ENCODE assay signal across 12 cellular contexts in genomic region chr14:105026789-105027563, GRCh38. TPM values are rescaled to one million over a fixed set of nuclear protein-coding genes. Genes with fewer than 3 reads are reported as not detected.
DNase-seq lines count a peak whose midpoint lies in the region; ATAC-seq and TF ChIP-seq lines count a peak whose summit lies in the region.
"Had no signal": no experiment of that assay in that cellular context is flagged by ENCODE, and none has a peak within 500 bp of the region (broad histone marks: within the 10 kb centered on the region; RNA-seq: fewer than 3 reads in every experiment).

No MANE protein-coding gene starts in this region.

- ATAC-seq in activated CD8-positive, alpha-beta T cell treated with anti-CD3 and anti-CD28 coated beads for 36 hours = no peak
- ATAC-seq in GM21367 (IDR thresholded peaks at IDR 0.05; ENCODE audit: unreplicated experiment) (no peak), HG03039 (IDR thresholded peaks at IDR 0.05; ENCODE audit: unreplicated experiment) (no peak)
- ATAC-seq: WTC11 had no signal

- no peak for TF ChIP-seq CTCF in LNCaP clone FGC (IDR thresholded peaks at IDR 0.05; ENCODE audit: control insufficient read depth, extremely low read depth, insufficient read depth)
- no peak for TF ChIP-seq CTCF in activated CD8-positive, alpha-beta T cell treated with anti-CD3 and anti-CD28 coated beads for 36 hours (IDR thresholded peaks at IDR 0.05)
- TF ChIP-seq CTCF in type B pancreatic cell (conservative IDR thresholded peaks at IDR 0.05) = no peak

- peaks cover 41% of the 10 kb centered on the region for H3K4me1 Mint-ChIP-seq in activated CD8-positive, alpha-beta T cell treated with anti-CD3 and anti-CD28 coated beads for 36 hours (ENCODE audit: low read depth)
- H3K4me1 Mint-ChIP-seq in type B pancreatic cell (ENCODE audit: unreplicated experiment) = peaks cover under 1% of the 10 kb centered on the region

- POLR2A ChIA-PET in activated CD8-positive, alpha-beta T cell treated with anti-CD3 and anti-CD28 coated beads for 36 hours (lab: Charles Lee) = interaction anchor here (1.0 to 1.8 kb wide), 3 partner anchors 9 to 17 kb away, joined by 3 to 5 read pairs (median 4); no protein-coding TSS in a partner anchor

- no peaks in the 10 kb centered on the region for H3K36me3 Mint-ChIP-seq in activated CD8-positive, alpha-beta T cell treated with anti-CD3 and anti-CD28 coated beads for 36 hours (ENCODE audit: low read depth)
- H3K36me3 Mint-ChIP-seq in type B pancreatic cell = no peaks in the 10 kb centered on the region
- H3K36me3 Mint-ChIP-seq: WTC11 had no signal

- no peak overlapping the region for H3K4me3 ChIP-seq in LNCaP clone FGC (ENCODE audit: low read depth, low read length)

- no peaks in the 10 kb centered on the region for H3K9me3 Mint-ChIP-seq in activated CD8-positive, alpha-beta T cell treated with anti-CD3 and anti-CD28 coated beads for 36 hours
- H3K9me3 Mint-ChIP-seq in type B pancreatic cell = no peaks in the 10 kb centered on the region
- H3K9me3 Mint-ChIP-seq: immature natural killer cell, WTC11 had no signal

- H3K27ac Mint-ChIP-seq in activated CD8-positive, alpha-beta T cell treated with anti-CD3 and anti-CD28 coated beads for 36 hours = peak overlapping the region; percentile 72
- no peak overlapping the region for H3K27ac Mint-ChIP-seq in type B pancreatic cell
- H3K27ac Mint-ChIP-seq: WTC11 had no signal

- intact Hi-C loops in activated CD8-positive, alpha-beta T cell treated with anti-CD3 and anti-CD28 coated beads for 36 hours (cut with micrococcal nuclease) = no loop called here

- CTCF ChIA-PET in activated CD8-positive, alpha-beta T cell treated with anti-CD3 and anti-CD28 coated beads for 36 hours (lab: Charles Lee) = interaction anchor here (1.2 to 6.0 kb wide), 4 partner anchors 12 to 45 kb away, joined by 3 to 51 read pairs (median 4); no protein-coding TSS in a partner anchor

- no peaks in the 10 kb centered on the region for H3K27me3 Mint-ChIP-seq in activated CD8-positive, alpha-beta T cell treated with anti-CD3 and anti-CD28 coated beads for 36 hours
- peaks cover 17% of the 10 kb centered on the region for H3K27me3 Mint-ChIP-seq in type B pancreatic cell

- H3K4me3 Mint-ChIP-seq in activated CD8-positive, alpha-beta T cell treated with anti-CD3 and anti-CD28 coated beads for 36 hours = no peak overlapping the region
- no peak overlapping the region for H3K4me3 Mint-ChIP-seq in type B pancreatic cell
- H3K4me3 Mint-ChIP-seq: WTC11 had no signal

- DNase-seq in NCI-H1694 treated with DMSO at 0.1 percent for 48 hours (lab: John Stamatoyannopoulos, UW) (peak; percentile 34), NCI-H1694 (lab: John Stamatoyannopoulos, UW) (no peak), LNCaP clone FGC (ENCODE audit: low read depth) (peak; percentile 89), kidney tubule cell (ENCODE audit: low spot score) (peak; percentile 80), type B pancreatic cell (ENCODE audit: extremely low spot score, unreplicated experiment) (no peak)
- no peak for DNase-seq in activated CD8-positive, alpha-beta T cell treated with anti-CD3 and anti-CD28 coated beads for 36 hours
- DNase-seq: cerebellar nuclear complex, immature natural killer cell, retina had no signal

RNA-seq across cellular contexts. Expression of gene CDCA4, which starts 6.1 kb away (rescaled TPM):
- 10 to 100 TPM; 59.4 to 63.5 TPM for total RNA-seq in activated CD8-positive, alpha-beta T cell treated with anti-CD3 and anti-CD28 coated beads for 36 hours
- total RNA-seq in type B pancreatic cell (ENCODE audit: low replicate concordance) = 21.2 and 29.7 TPM in 2 replicates

RNA-seq across cellular contexts. Expression of gene GPR132, which starts 38.3 kb away (rescaled TPM):
- 10 to 100 TPM; 15.1 to 16.4 TPM for total RNA-seq in activated CD8-positive, alpha-beta T cell treated with anti-CD3 and anti-CD28 coated beads for 36 hours
- total RNA-seq in type B pancreatic cell (ENCODE audit: low replicate concordance) = 0.24 and 0.33 TPM in 2 replicates

RNA-seq across cellular contexts. Expression of gene CLBA1, which starts 41.4 kb away (rescaled TPM):
- under 1 TPM; 0.47 to 0.67 TPM for total RNA-seq in activated CD8-positive, alpha-beta T cell treated with anti-CD3 and anti-CD28 coated beads for 36 hours
- 16.2 and 18.8 TPM in 2 replicates for total RNA-seq in type B pancreatic cell (ENCODE audit: low replicate concordance)

RNA-seq across cellular contexts. Expression of gene AHNAK2, which starts 48.8 kb away (rescaled TPM):
- total RNA-seq in activated CD8-positive, alpha-beta T cell treated with anti-CD3 and anti-CD28 coated beads for 36 hours = under 1 TPM in 1 of 2 experiments, not detected in 1; 0.02 TPM
- 1.1 and 2.0 TPM in 2 replicates for total RNA-seq in type B pancreatic cell (ENCODE audit: low replicate concordance)

Comparison
In these comparisons a context has a peak if more than half of its experiments do, and no peak if none do; other contexts are left out.
1. DNase-seq: peak in NCI-H1694 treated with DMSO at 0.1 percent for 48 hours (single experiment), LNCaP clone FGC (single experiment) and kidney tubule cell (single experiment); none in NCI-H1694 (single experiment), activated CD8-positive, alpha-beta T cell treated with anti-CD3 and anti-CD28 coated beads for 36 hours (single experiment) and type B pancreatic cell (single experiment).
2. RNA of gene GPR132, which starts 38.3 kb away (total RNA-seq): 15.1 to 16.4 TPM in activated CD8-positive, alpha-beta T cell treated with anti-CD3 and anti-CD28 coated beads for 36 hours; 0.24 to 0.33 TPM in type B pancreatic cell; every median in the first group is over 10 times any median in the second.
3. RNA of gene CLBA1, which starts 41.4 kb away (total RNA-seq): 16.2 to 18.8 TPM in type B pancreatic cell; 0.47 to 0.67 TPM in activated CD8-positive, alpha-beta T cell treated with anti-CD3 and anti-CD28 coated beads for 36 hours; every median in the first group is over 10 times any median in the second.